ENCODE assay signal across 8 cellular contexts in genomic region chr3:169813757-169814517, GRCh38. TPM values are rescaled to one million over a fixed set of nuclear protein-coding genes. Genes with fewer than 3 reads are reported as not detected.
DNase-seq lines count a peak whose midpoint lies in the region; ATAC-seq and TF ChIP-seq lines count a peak whose summit lies in the region.

No MANE protein-coding gene starts in this region.

- TF ChIP-seq CTCF in GM20000 (IDR thresholded peaks at IDR 0.05; ENCODE audit: extremely low read depth, missing control alignments) (peak; percentile 71), chondrocyte (IDR thresholded peaks at IDR 0.05) (no peak)

- H3K27ac Mint-ChIP-seq in activated naive CD4-positive, alpha-beta T cell treated with anti-CD3 and anti-CD28 coated beads, Interleukin-2, amount 50 U/mL, for 72 hours: peak overlapping the region; percentile 57 to 83
- H3K27ac Mint-ChIP-seq in chondrocyte (ENCODE audit: unreplicated experiment): no peak overlapping the region

- H3K9me3 Mint-ChIP-seq in activated naive CD4-positive, alpha-beta T cell treated with anti-CD3 and anti-CD28 coated beads, Interleukin-2, amount 50 U/mL, for 72 hours: peaks cover 5 to 19% of the 10 kb centered on the region in 2 donors
- H3K9me3 Mint-ChIP-seq in chondrocyte (ENCODE audit: low read depth): peaks cover 13% of the 10 kb centered on the region

- 0 out of 2 replicates have a peak overlapping the region, but pooled peaks have one; percentile 52 for H3K4me3 ChIP-seq in HUES64 (ENCODE audit: low read length)
- peak overlapping the region; percentile 69 for H3K4me3 ChIP-seq in SJCRH30

- intact Hi-C loops in left colon (cut with DNase I, micrococcal nuclease): no loop called here

- H3K27me3 ChIP-seq in HUES64 (ENCODE audit: insufficient read depth, low read length) (peaks cover 17% of the 10 kb centered on the region; the same call in 1 of the 2 replicates), SJCRH30 (no peaks in the 10 kb centered on the region)

- no peak overlapping the region for H3K4me3 Mint-ChIP-seq in chondrocyte (ENCODE audit: unreplicated experiment)

- 82% methylated on average over 27 of the region's 27 CpGs for WGBS in HUES64

- H3K4me1 Mint-ChIP-seq in chondrocyte (ENCODE audit: low read depth): peaks cover 37% of the 10 kb centered on the region

- H3K27me3 Mint-ChIP-seq in chondrocyte (ENCODE audit: low read depth): no peaks in the 10 kb centered on the region

- H3K9me3 ChIP-seq in HUES64 (ENCODE audit: insufficient read depth, low read depth, low read length) (peaks cover 9% of the 10 kb centered on the region; the same call in 1 of the 2 replicates), SJCRH30 (replicated peaks) (peaks cover 6% of the 10 kb centered on the region; the same call in 1 of the 2 replicates)

- ATAC-seq in activated naive CD4-positive, alpha-beta T cell treated with anti-CD3 and anti-CD28 coated beads, Interleukin-2, amount 50 U/mL, for 72 hours: peak; percentile 63 to 80
- ATAC-seq in left colon: peak; percentile 72

- H3K27ac ChIP-seq in HUES64 (ENCODE audit: low read depth, low read length) (no peak overlapping the region), SJCRH30 (no peak overlapping the region; the same call in 1 of the 2 replicates)

- H3K36me3 ChIP-seq in HUES64 (ENCODE audit: insufficient read depth, low read length): no peaks in the 10 kb centered on the region
- H3K36me3 ChIP-seq in SJCRH30: no peaks in the 10 kb centered on the region

- H3K9ac ChIP-seq in HUES64 (ENCODE audit: low read depth, low read length): no peak overlapping the region

- peaks cover 16% of the 10 kb centered on the region for H3K4me1 ChIP-seq in HUES64 (ENCODE audit: insufficient read depth, low read length)
- H3K4me1 ChIP-seq in SJCRH30: no peaks in the 10 kb centered on the region

- peaks cover 13 to 14% of the 10 kb centered on the region in 2 donors for H3K36me3 Mint-ChIP-seq in activated naive CD4-positive, alpha-beta T cell treated with anti-CD3 and anti-CD28 coated beads, Interleukin-2, amount 50 U/mL, for 72 hours
- peaks cover 2% of the 10 kb centered on the region for H3K36me3 Mint-ChIP-seq in chondrocyte (ENCODE audit: low read depth)

- DNase-seq in DMS153 treated with DMSO at 0.1 percent for 48 hours (lab: John Stamatoyannopoulos, UW; ENCODE audit: unreplicated experiment): peak; percentile 52
- peak; percentile 79 for DNase-seq in GM20000 (ENCODE audit: low spot score)
- DNase-seq in SJCRH30: peak; percentile 34 to 45
- peak; percentile 62 to 70 for DNase-seq in activated naive CD4-positive, alpha-beta T cell treated with anti-CD3 and anti-CD28 coated beads, Interleukin-2, amount 50 U/mL, for 72 hours (ENCODE audit: low spot score in 2 of 2)
- DNase-seq in left colon: peak; percentile 60 to 68
- DNase-seq in stimulated activated CD8-positive, alpha-beta memory T cell treated with anti-CD3 and anti-CD28 coated beads, Interleukin-15, amount 100 ng/mL, for 24 hours (ENCODE audit: low read depth): peak; percentile 20
- DNase-seq in chondrocyte (ENCODE audit: low spot score): no peak

RNA-seq across cellular contexts. Expression of gene LRRC34, which starts 1.2 kb away (rescaled TPM):
- 2.9 TPM for polyA plus RNA-seq in HUES64 (2013, experiment 1 of 2)
- polyA plus RNA-seq in HUES64 (2013, experiment 2 of 2): 4.6 TPM
- total RNA-seq in SJCRH30 (2014; rRNA removed; shearing (Covaris generic)): 5.4 and 7.6 TPM in 2 replicates
- 1 to 10 TPM; 2.1 to 3.2 TPM for total RNA-seq in activated naive CD4-positive, alpha-beta T cell treated with anti-CD3 and anti-CD28 coated beads, Interleukin-2, amount 50 U/mL, for 72 hours
- total RNA-seq in left colon (under 1 TPM; 0.24 to 0.39 TPM), chondrocyte (1.5 to 2.2 TPM (median 1.9 TPM) in 3 replicates)

RNA-seq across cellular contexts. Expression of gene LRRIQ4, which starts 1.3 kb away (rescaled TPM):
- not detected for polyA plus RNA-seq in HUES64 (2013, experiment 1 of 2)
- not detected for polyA plus RNA-seq in HUES64 (2013, experiment 2 of 2)
- 0.18 and 0.20 TPM in 2 replicates for total RNA-seq in SJCRH30 (2014; rRNA removed; shearing (Covaris generic))
- total RNA-seq in activated naive CD4-positive, alpha-beta T cell treated with anti-CD3 and anti-CD28 coated beads, Interleukin-2, amount 50 U/mL, for 72 hours: under 1 TPM; 0.21 to 0.32 TPM
- under 1 TPM in 1 of 2 donors, not detected in 1; 0.22 TPM for total RNA-seq in left colon
- total RNA-seq in chondrocyte: not detected in 3 replicates

RNA-seq across cellular contexts. Expression of gene MYNN, which starts 40.7 kb away (rescaled TPM):
- 13.9 TPM for polyA plus RNA-seq in HUES64 (2013, experiment 1 of 2)
- 15.2 TPM for polyA plus RNA-seq in HUES64 (2013, experiment 2 of 2)
- total RNA-seq in SJCRH30 (2014; rRNA removed; shearing (Covaris generic)): 15.6 and 17.1 TPM in 2 replicates
- 10 to 100 TPM; 13.3 to 16.7 TPM for total RNA-seq in activated naive CD4-positive, alpha-beta T cell treated with anti-CD3 and anti-CD28 coated beads, Interleukin-2, amount 50 U/mL, for 72 hours
- total RNA-seq in left colon: 10 to 100 TPM; 10.3 to 12.0 TPM
- 12.2 to 16.5 TPM (median 14.3 TPM) in 3 replicates for total RNA-seq in chondrocyte

RNA-seq across cellular contexts. Expression of gene ACTRT3, which starts 44.6 kb away (rescaled TPM):
- 1.3 TPM for polyA plus RNA-seq in HUES64 (2013, experiment 1 of 2)
- polyA plus RNA-seq in HUES64 (2013, experiment 2 of 2): 1.1 TPM
- not detected in 2 replicates for total RNA-seq in SJCRH30 (2014; rRNA removed; shearing (Covaris generic))
- 1 to 10 TPM in 1 of 2 donors, under 1 TPM in 1; 0.19 to 2.1 TPM for total RNA-seq in activated naive CD4-positive, alpha-beta T cell treated with anti-CD3 and anti-CD28 coated beads, Interleukin-2, amount 50 U/mL, for 72 hours
- total RNA-seq in left colon (1 to 10 TPM; 1.1 to 1.5 TPM), chondrocyte (3.6 to 5.7 TPM (median 4.6 TPM) in 3 replicates)

RNA-seq across cellular contexts. Expression of gene TERC, which starts 49.1 kb away (rescaled TPM):
- polyA plus RNA-seq in HUES64 (2013, experiment 1 of 2): 16.4 TPM
- 24.5 TPM for polyA plus RNA-seq in HUES64 (2013, experiment 2 of 2)
- 20.6 and 62.1 TPM in 2 replicates for total RNA-seq in SJCRH30 (2014; rRNA removed; shearing (Covaris generic))
- total RNA-seq in activated naive CD4-positive, alpha-beta T cell treated with anti-CD3 and anti-CD28 coated beads, Interleukin-2, amount 50 U/mL, for 72 hours: 10 to 100 TPM in 1 of 2 donors, 1 to 10 TPM in 1; 8.5 to 10.2 TPM
- total RNA-seq in left colon (1 to 10 TPM in 1 of 2 donors, not detected in 1; 4.8 TPM), chondrocyte (0.99 to 1.4 TPM in 2 of 3 replicates, not detected in the other)
